In genomic region chr15:37744521-37744920, GRCh38 we compare ENCODE assay signal across 28 cellular contexts.
"Had no signal": no experiment of that assay in that cellular context is flagged by ENCODE, and none has a peak within 500 bp of the region (broad histone marks: within the 10 kb centered on the region; RNA-seq: fewer than 3 reads in every experiment).

No MANE protein-coding gene starts in this region.

- H3K4me1 ChIP-seq: colonic mucosa, esophagus squamous epithelium, gastroesophageal sphincter, heart right ventricle had no signal

- H3K27ac ChIP-seq: brain microvascular endothelial cell, cardiac muscle cell, colonic mucosa, epithelial cell of prostate, esophagus squamous epithelium, gastroesophageal sphincter, heart right ventricle had no signal

- H3K4me3 ChIP-seq: cardiac muscle cell, colonic mucosa, esophagus squamous epithelium, gastroesophageal sphincter, heart right ventricle had no signal

- ATAC-seq: activated T-cell treated with anti-CD3 and anti-CD28 coated beads, Interleukin-2, amount 50 U/mL, for 4 hours; activated T-helper 17 cell treated with anti-CD3 and anti-CD28 coated beads, Interleukin-2, amount 50 U/mL, for 72 hours; gastroesophageal sphincter; heart right ventricle had no signal

- DNase-seq: activated CD4-positive, alpha-beta memory T cell treated with anti-CD3 and anti-CD28 coated beads, Interleukin-2, amount 10 ng/mL, durations not matched to agents 7 days and 5 days; activated CD4-positive, alpha-beta T cell treated with anti-CD3 and anti-CD28 coated beads for 1 hour; activated CD4-positive, alpha-beta T cell treated with anti-CD3 and anti-CD28 coated beads for 4 hours; activated CD4-positive, alpha-beta T cell treated with anti-CD3 and anti-CD28 coated beads, Interleukin-2, amount 10 ng/mL, durations not matched to agents 7 days and 5 days; activated CD4-positive, alpha-beta T cell treated with anti-CD3 and anti-CD28 coated beads, Interleukin-2, amount 50 U/mL, for 4 hours; activated effector memory CD4-positive, alpha-beta T cell treated with Interleukin-2 at 50 U/mL for 16 hours; activated gamma-delta T cell treated with Interleukin-2 at 50 U/mL for 16 hours; activated naive CD4-positive, alpha-beta T cell treated with anti-CD3 and anti-CD28 coated beads, Interleukin-2, amount 50 U/mL, for 16 hours; activated naive CD4-positive, alpha-beta T cell treated with Interleukin-2 at 50 U/mL for 16 hours; activated T-cell treated with anti-CD3 and anti-CD28 coated beads, Interleukin-2, amount 50 U/mL, for 4 hours; amniotic stem cell; anterior cingulate cortex; brain microvascular endothelial cell; central memory CD4-positive, alpha-beta T cell; cerebellar nuclear complex; colonic mucosa; effector CD8-positive, alpha-beta T cell; esophagus squamous epithelium; foreskin melanocyte; heart right ventricle; T-helper 2 cell had no signal

- H3K9me3 ChIP-seq: colonic mucosa, esophagus squamous epithelium had no signal

- H3K36me3 ChIP-seq: brain microvascular endothelial cell, cardiac muscle cell, colonic mucosa, esophagus squamous epithelium, gastroesophageal sphincter, heart right ventricle had no signal

- H3K27me3 ChIP-seq: brain microvascular endothelial cell, cardiac muscle cell, colonic mucosa, esophagus squamous epithelium, gastroesophageal sphincter had no signal

- FAIRE-seq: astrocyte, endometrium, endothelial cell of umbilical vein had no signal
